ENCODE assay signal across 20 cellular contexts in the genomic region with DNA sequence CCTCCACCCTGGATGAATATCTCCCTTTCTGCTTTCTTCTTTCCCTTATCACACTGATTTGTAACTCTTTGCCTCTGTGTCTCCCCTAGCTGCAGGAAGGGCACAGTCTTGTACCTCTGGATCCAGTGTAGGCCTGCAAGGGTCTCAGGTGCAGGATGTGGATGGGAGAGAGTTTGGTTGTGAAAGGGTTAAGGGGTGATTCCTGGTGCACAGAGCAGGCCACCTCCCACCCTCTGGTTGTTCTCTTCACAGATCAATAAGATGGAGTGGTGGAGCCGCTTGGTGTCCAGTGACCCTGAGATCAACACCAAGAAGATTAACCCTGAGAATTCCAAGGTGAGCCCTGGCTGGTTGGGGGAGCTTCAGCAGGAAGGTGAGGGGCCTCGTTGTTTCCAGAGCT. TPM values are rescaled to one million over a fixed set of nuclear protein-coding genes. Genes with fewer than 3 reads are reported as not detected.
"Had no signal": no experiment of that assay in that cellular context is flagged by ENCODE, and none has a peak within 500 bp of the region (broad histone marks: within the 10 kb centered on the region; RNA-seq: fewer than 3 reads in every experiment).

No MANE protein-coding gene starts in this region.

- H3K4me3 Mint-ChIP-seq: activated CD4-positive, alpha-beta memory T cell treated with anti-CD3 and anti-CD28 coated beads for 36 hours; activated CD4-positive, alpha-beta T cell treated with anti-CD3 and anti-CD28 coated beads for 36 hours; activated CD8-positive, alpha-beta memory T cell treated with anti-CD3 and anti-CD28 coated beads, Interleukin-2, amount 10 ng/mL, durations not matched to agents 7 days and 5 days; neural crest cell had no signal

- H3K9me3 ChIP-seq: ascending aorta, gastroesophageal sphincter, lower lobe of right lung, pancreas had no signal

- H3K27me3 ChIP-seq: ascending aorta, dorsolateral prefrontal cortex, gastroesophageal sphincter, pancreas had no signal

- H3K4me1 ChIP-seq: ascending aorta, gastroesophageal sphincter, lower lobe of right lung, pancreas had no signal

- H3K4me3 ChIP-seq: ascending aorta, dorsolateral prefrontal cortex, gastroesophageal sphincter, lower lobe of right lung, pancreas had no signal

- ATAC-seq: activated CD4-positive, alpha-beta T cell treated with anti-CD3 and anti-CD28 coated beads for 36 hours; activated CD8-positive, alpha-beta memory T cell treated with anti-CD3 and anti-CD28 coated beads, Interleukin-2, amount 10 ng/mL, durations not matched to agents 7 days and 5 days; gastroesophageal sphincter; lower lobe of right lung; SK-N-SH treated with all-trans-retinoic acid at 6 μM for 48 hours; stimulated activated naive CD8-positive, alpha-beta T cell treated with anti-CD3 and anti-CD28 coated beads, Interleukin-15, Interleukin-2, amounts not matched to agents 100 U/mL and 50 U/mL, for 24 hours had no signal

- H3K27me3 Mint-ChIP-seq: activated CD4-positive, alpha-beta memory T cell treated with anti-CD3 and anti-CD28 coated beads for 36 hours; activated CD4-positive, alpha-beta T cell treated with anti-CD3 and anti-CD28 coated beads for 36 hours; activated CD8-positive, alpha-beta memory T cell treated with anti-CD3 and anti-CD28 coated beads, Interleukin-2, amount 10 ng/mL, durations not matched to agents 7 days and 5 days had no signal

- H3K27ac ChIP-seq: ascending aorta, dorsolateral prefrontal cortex, gastroesophageal sphincter, lower lobe of right lung had no signal

- H3K9me3 Mint-ChIP-seq: activated CD4-positive, alpha-beta memory T cell treated with anti-CD3 and anti-CD28 coated beads for 36 hours; neural crest cell had no signal

- H3K27ac Mint-ChIP-seq: activated CD4-positive, alpha-beta memory T cell treated with anti-CD3 and anti-CD28 coated beads for 36 hours; activated CD4-positive, alpha-beta T cell treated with anti-CD3 and anti-CD28 coated beads for 36 hours; activated CD8-positive, alpha-beta memory T cell treated with anti-CD3 and anti-CD28 coated beads, Interleukin-2, amount 10 ng/mL, durations not matched to agents 7 days and 5 days had no signal

- H3K4me1 Mint-ChIP-seq: activated CD4-positive, alpha-beta T cell treated with anti-CD3 and anti-CD28 coated beads for 36 hours; activated CD8-positive, alpha-beta memory T cell treated with anti-CD3 and anti-CD28 coated beads, Interleukin-2, amount 10 ng/mL, durations not matched to agents 7 days and 5 days; neural crest cell had no signal

- DNase-seq: activated CD4-positive, alpha-beta memory T cell treated with anti-CD3 and anti-CD28 coated beads for 36 hours; activated CD4-positive, alpha-beta T cell treated with anti-CD3 and anti-CD28 coated beads for 36 hours; activated CD8-positive, alpha-beta memory T cell treated with anti-CD3 and anti-CD28 coated beads, Interleukin-2, amount 10 ng/mL, durations not matched to agents 7 days and 5 days; activated gamma-delta T cell; activated T-cell treated with anti-CD3 and anti-CD28 coated beads, Interleukin-2, amount 50 U/mL, for 1 hour; dorsolateral prefrontal cortex; erythroblast; kidney; lower lobe of right lung; SHP77; stimulated activated CD4-positive, alpha-beta T cell treated with anti-CD3 and anti-CD28 coated beads, Interleukin-4, amount 100 ng/mL, for 24 hours; stimulated activated naive CD8-positive, alpha-beta T cell treated with anti-CD3 and anti-CD28 coated beads, Interleukin-15, Interleukin-2, amounts not matched to agents 100 U/mL and 50 U/mL, for 24 hours; trophoblast cell had no signal

RNA-seq across cellular contexts. Expression of gene KDF1, which starts 15.1 kb away (rescaled TPM):
- total RNA-seq: activated CD4-positive, alpha-beta memory T cell treated with anti-CD3 and anti-CD28 coated beads for 36 hours; activated CD8-positive, alpha-beta memory T cell treated with anti-CD3 and anti-CD28 coated beads, Interleukin-2, amount 10 ng/mL, durations not matched to agents 7 days and 5 days; ascending aorta; myocyte; neural crest cell; T-helper 1 cell treated with Interleukin-12 subunit alpha and Interleukin-12 subunit beta and Interleukin-4 antibody, amounts not matched to agents 30 ng/mL and 1 ng/mL, for 36 hours had no signal

RNA-seq across cellular contexts. Expression of gene NR0B2, which starts 31.4 kb away (rescaled TPM):
- total RNA-seq: activated CD4-positive, alpha-beta memory T cell treated with anti-CD3 and anti-CD28 coated beads for 36 hours; activated CD4-positive, alpha-beta T cell treated with anti-CD3 and anti-CD28 coated beads for 36 hours; activated CD8-positive, alpha-beta memory T cell treated with anti-CD3 and anti-CD28 coated beads, Interleukin-2, amount 10 ng/mL, durations not matched to agents 7 days and 5 days; ascending aorta; gastroesophageal sphincter; myocyte; neural crest cell; T-helper 1 cell treated with Interleukin-12 subunit alpha and Interleukin-12 subunit beta and Interleukin-4 antibody, amounts not matched to agents 30 ng/mL and 1 ng/mL, for 36 hours had no signal
